In genomic region chr5:154240595-154240994, GRCh38 we compare ENCODE assay signal across 26 cellular contexts.
"Had no signal": no experiment of that assay in that cellular context is flagged by ENCODE, and none has a peak within 500 bp of the region (broad histone marks: within the 10 kb centered on the region; RNA-seq: fewer than 3 reads in every experiment).

No MANE protein-coding gene starts in this region.

- H3K27ac ChIP-seq: breast epithelium, colonic mucosa, dorsolateral prefrontal cortex, esophagus squamous epithelium, gastrocnemius medialis, heart left ventricle, psoas muscle, right atrium auricular region, WERI-Rb-1 had no signal

- H3K36me3 ChIP-seq: breast epithelium, colonic mucosa, esophagus squamous epithelium, gastrocnemius medialis, heart left ventricle, right atrium auricular region, WERI-Rb-1 had no signal

- H3K4me1 ChIP-seq: breast epithelium, colonic mucosa had no signal

- H3K36me3 Mint-ChIP-seq: type B pancreatic cell had no signal

- H3K27me3 ChIP-seq: breast epithelium, colonic mucosa, dorsolateral prefrontal cortex, esophagus squamous epithelium, gastrocnemius medialis, heart left ventricle, right atrium auricular region had no signal

- DNase-seq: activated CD4-positive, alpha-beta T cell treated with anti-CD3 and anti-CD28 coated beads, Interleukin-2, amount 50 U/mL, for 1 hour; activated CD4-positive, CD25-positive, alpha-beta regulatory T cell treated with anti-CD3 and anti-CD28 coated beads, Interleukin-2, amount 50 U/mL, for 72 hours; activated CD8-positive, alpha-beta T cell treated with anti-CD3 and anti-CD28 coated beads, Interleukin-2, amount 10 ng/mL, durations not matched to agents 7 days and 5 days; activated gamma-delta T cell treated with Interleukin-2 at 50 U/mL for 16 hours; activated T-cell treated with anti-CD3 and anti-CD28 coated beads, Interleukin-2, amount 50 U/mL, for 1 hour; aorta; colonic mucosa; dorsolateral prefrontal cortex; effector memory CD8-positive, alpha-beta T cell; esophagus squamous epithelium; gastrocnemius medialis; heart left ventricle; islet precursor cell; left cardiac atrium; mucosa of descending colon; naive B cell; psoas muscle; stimulated activated CD4-positive, alpha-beta T cell treated with anti-CD3 and anti-CD28 coated beads, Interleukin-1b, Interleukin-23, amount 100 ng/mL, for 48 hours; T-helper 1 cell; WERI-Rb-1 had no signal

- H3K9me3 ChIP-seq: breast epithelium, colonic mucosa, esophagus squamous epithelium, gastrocnemius medialis, mucosa of descending colon, psoas muscle, right atrium auricular region had no signal

- H3K27ac Mint-ChIP-seq: activated CD8-positive, alpha-beta T cell treated with anti-CD3 and anti-CD28 coated beads, Interleukin-2, amount 10 ng/mL, durations not matched to agents 7 days and 5 days; activated naive CD4-positive, alpha-beta T cell treated with anti-CD3 and anti-CD28 coated beads, Interleukin-2, amount 50 U/mL, for 24 hours; stimulated activated memory B cell treated with anti-CD40 and anti-IgM and Interleukin-4, amounts not matched to agents 10 μg/mL and 1 μg/mL and 100 μg/mL, for 72 hours; type B pancreatic cell had no signal

- H3K4me3 ChIP-seq: breast epithelium, colonic mucosa, dorsolateral prefrontal cortex, esophagus squamous epithelium, gastrocnemius medialis, heart left ventricle, mucosa of descending colon, psoas muscle, right atrium auricular region had no signal

- H3K9me3 Mint-ChIP-seq: activated naive CD4-positive, alpha-beta T cell treated with anti-CD3 and anti-CD28 coated beads, Interleukin-2, amount 50 U/mL, for 24 hours; central memory CD8-positive, alpha-beta T cell; effector memory CD8-positive, alpha-beta T cell; naive B cell; stimulated activated memory B cell treated with anti-CD40 and anti-IgM and Interleukin-4, amounts not matched to agents 10 μg/mL and 1 μg/mL and 100 μg/mL, for 72 hours; type B pancreatic cell had no signal

- H3K4me3 Mint-ChIP-seq: activated CD8-positive, alpha-beta T cell treated with anti-CD3 and anti-CD28 coated beads, Interleukin-2, amount 10 ng/mL, durations not matched to agents 7 days and 5 days; activated naive CD4-positive, alpha-beta T cell treated with anti-CD3 and anti-CD28 coated beads, Interleukin-2, amount 50 U/mL, for 24 hours; central memory CD8-positive, alpha-beta T cell; effector memory CD8-positive, alpha-beta T cell; stimulated activated memory B cell treated with anti-CD40 and anti-IgM and Interleukin-4, amounts not matched to agents 10 μg/mL and 1 μg/mL and 100 μg/mL, for 72 hours; type B pancreatic cell had no signal

- H3K27me3 Mint-ChIP-seq: activated naive CD4-positive, alpha-beta T cell treated with anti-CD3 and anti-CD28 coated beads, Interleukin-2, amount 50 U/mL, for 24 hours; central memory CD8-positive, alpha-beta T cell; effector memory CD8-positive, alpha-beta T cell; naive B cell; stimulated activated memory B cell treated with anti-CD40 and anti-IgM and Interleukin-4, amounts not matched to agents 10 μg/mL and 1 μg/mL and 100 μg/mL, for 72 hours; type B pancreatic cell had no signal
